Comparison of ENCODE assay signal across 12 cellular contexts in the genomic region with DNA sequence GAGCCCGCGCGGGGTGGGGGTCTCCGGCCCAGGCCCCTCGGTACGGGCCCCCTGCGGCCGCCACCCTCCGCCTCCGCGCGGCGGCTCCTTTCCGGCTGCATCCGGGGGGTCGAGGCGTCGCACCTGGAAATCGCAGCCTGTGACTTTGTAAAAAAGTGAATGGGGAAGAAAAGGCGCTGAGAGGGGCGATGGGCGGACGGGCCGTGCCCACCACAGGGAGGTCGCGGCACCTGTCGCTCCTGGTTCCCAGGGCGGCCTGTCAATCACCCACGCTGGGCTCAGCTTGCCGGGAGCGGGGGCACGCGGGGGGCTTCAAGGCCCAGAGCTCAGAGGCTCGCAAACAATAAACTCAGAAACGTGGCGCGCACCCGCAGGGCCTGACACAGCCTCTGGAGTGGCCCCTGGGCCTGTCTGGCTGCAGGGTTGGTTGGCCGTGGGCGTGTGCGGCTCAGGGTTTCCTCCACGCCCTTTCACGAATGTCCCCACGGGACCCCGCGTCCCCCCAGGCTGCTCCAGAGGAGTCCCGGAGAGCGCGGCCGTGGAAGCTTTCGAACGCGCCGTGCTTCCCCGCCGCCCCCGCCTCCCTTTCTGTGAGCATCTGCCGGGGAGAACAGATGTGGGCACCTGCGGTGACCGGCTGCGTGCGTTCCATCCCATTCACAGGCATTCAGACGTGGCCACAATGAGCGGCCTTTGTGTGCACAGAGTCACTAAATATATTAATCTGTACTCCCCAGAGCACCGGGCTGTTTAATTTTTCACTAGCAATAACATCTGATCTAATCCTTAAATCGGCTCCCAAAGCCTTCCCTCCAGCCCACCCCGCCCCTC. TPM values are rescaled to one million over a fixed set of nuclear protein-coding genes. Genes with fewer than 3 reads are reported as not detected.
A peak's percentile ranks its signal among the peaks of the same experiment; 100 is the strongest.
DNase-seq lines count a peak whose midpoint lies in the region; ATAC-seq and TF ChIP-seq lines count a peak whose summit lies in the region.
"Had no signal": no experiment of that assay in that cellular context is flagged by ENCODE, and none has a peak within 500 bp of the region (broad histone marks: within the 10 kb centered on the region; RNA-seq: fewer than 3 reads in every experiment).

No MANE protein-coding gene starts in this region.

- peak overlapping the region; percentile 89 to 95 (median 94) for H3K4me2 ChIP-seq in BLaER1 treated with 17β-estradiol and CSF1 and Interleukin-3, amounts not matched to agents 10 nM and 100 nM

- peak; percentile 30 for ATAC-seq in HG02678 (IDR thresholded peaks at IDR 0.05; ENCODE audit: unreplicated experiment)
- no peak for ATAC-seq in naive thymus-derived CD4-positive, alpha-beta T cell
- no peak for ATAC-seq in HG02759 (IDR thresholded peaks at IDR 0.05; ENCODE audit: unreplicated experiment)
- no peak for ATAC-seq in HG03432 (IDR thresholded peaks at IDR 0.05; ENCODE audit: unreplicated experiment)

- peaks cover 20 to 23% (median 21%) of the 10 kb centered on the region in 11 experiments for H3K9me3 ChIP-seq in BLaER1 treated with 17β-estradiol and CSF1 and Interleukin-3, amounts not matched to agents 10 nM and 100 nM (replicated peaks in 1 of 11)
- no peaks in the 10 kb centered on the region for H3K9me3 ChIP-seq in naive thymus-derived CD4-positive, alpha-beta T cell (ENCODE audit: control insufficient read depth in 2 of 3, low read length in 3 of 3)

- H3K4me1 ChIP-seq in BLaER1 treated with 17β-estradiol and CSF1 and Interleukin-3, amounts not matched to agents 10 nM and 100 nM = peaks cover 24 to 57% (median 32%) of the 10 kb centered on the region in 10 experiments
- H3K4me1 ChIP-seq in naive thymus-derived CD4-positive, alpha-beta T cell (ENCODE audit: control insufficient read depth in 2 of 2, insufficient read depth in 2 of 2, low read length in 2 of 2) = peaks cover 8 to 41% of the 10 kb centered on the region in 2 donors

- peak overlapping the region in 3 of 5 experiments; percentile 70 to 80 (median 72) for H3K27ac Mint-ChIP-seq in brain
- H3K27ac Mint-ChIP-seq in naive thymus-derived CD4-positive, alpha-beta T cell = peak overlapping the region in 1 of 9 donors; percentile 13
- H3K27ac Mint-ChIP-seq: activated B cell treated with CpG ODN at 0.5 μM for 24 hours had no signal

- H3K4me3 Mint-ChIP-seq in brain = peak overlapping the region; percentile 58 to 76 (median 67)
- H3K4me3 Mint-ChIP-seq in naive thymus-derived CD4-positive, alpha-beta T cell = peak overlapping the region in 8 of 10 donors; percentile 21 to 68 (median 34)

- peaks cover 0 to 65% (median 53%) of the 10 kb centered on the region in 11 experiments; a peak in 19 of 22 replicates for H4K20me1 ChIP-seq in BLaER1 treated with 17β-estradiol and CSF1 and Interleukin-3, amounts not matched to agents 10 nM and 100 nM

- peaks cover 0 to 5% (median 0%) of the 10 kb centered on the region in 11 experiments; a peak in 1 of 22 replicates for H3K36me3 ChIP-seq in BLaER1 treated with 17β-estradiol and CSF1 and Interleukin-3, amounts not matched to agents 10 nM and 100 nM
- no peaks in the 10 kb centered on the region for H3K36me3 ChIP-seq in naive thymus-derived CD4-positive, alpha-beta T cell (ENCODE audit: control insufficient read depth in 2 of 3, insufficient read depth in 3 of 3, low read length in 3 of 3)

- peak overlapping the region in 3 of 11 experiments; percentile 21 to 30 (median 29); a peak in 2 of 22 replicates for H3K9ac ChIP-seq in BLaER1 treated with 17β-estradiol and CSF1 and Interleukin-3, amounts not matched to agents 10 nM and 100 nM

- intact Hi-C loops in naive thymus-derived CD4-positive, alpha-beta T cell (cut with micrococcal nuclease) = loop anchor here in 1 of 2 donors (10.0 kb wide), 1 partner anchor 218 kb away; no protein-coding TSS in a partner anchor

- peaks cover 16% of the 10 kb centered on the region for H3K36me3 Mint-ChIP-seq in brain
- H3K36me3 Mint-ChIP-seq in naive thymus-derived CD4-positive, alpha-beta T cell = peaks cover 4 to 7% (median 6%) of the 10 kb centered on the region in 5 donors

- peaks cover 83 to 99% (median 90%) of the 10 kb centered on the region in 11 experiments for H3K27me3 ChIP-seq in BLaER1 treated with 17β-estradiol and CSF1 and Interleukin-3, amounts not matched to agents 10 nM and 100 nM
- peaks cover 4 to 9% of the 10 kb centered on the region in 2 donors for H3K27me3 ChIP-seq in naive thymus-derived CD4-positive, alpha-beta T cell (ENCODE audit: control insufficient read depth in 2 of 2, insufficient read depth in 2 of 2, low read length in 2 of 2)

- H3K27me3 Mint-ChIP-seq in brain = peaks cover 19% of the 10 kb centered on the region
- peaks cover 23 to 84% (median 62%) of the 10 kb centered on the region in 5 donors for H3K27me3 Mint-ChIP-seq in naive thymus-derived CD4-positive, alpha-beta T cell

- H3K27ac ChIP-seq in BLaER1 treated with 17β-estradiol and CSF1 and Interleukin-3, amounts not matched to agents 10 nM and 100 nM = no peak overlapping the region
- no peak overlapping the region for H3K27ac ChIP-seq in naive thymus-derived CD4-positive, alpha-beta T cell (ENCODE audit: low read depth, low read length)

- peak in 1 of 9 donors; percentile 8 for DNase-seq in naive thymus-derived CD4-positive, alpha-beta T cell
- no peak for DNase-seq in SIG-M5 (lab: John Stamatoyannopoulos, UW)
- no peak for DNase-seq in HCEC 1CT
- DNase-seq: activated B cell treated with CpG ODN at 0.5 μM for 24 hours, DND-41, KG1, mesendoderm had no signal

- TF ChIP-seq CTCF in brain (conservative IDR thresholded peaks at IDR 0.05) = peak in 1 of 2 experiments; percentile 27

- peaks cover 53% of the 10 kb centered on the region for H3K4me1 Mint-ChIP-seq in brain
- H3K4me1 Mint-ChIP-seq in naive thymus-derived CD4-positive, alpha-beta T cell = peaks cover 8 to 42% (median 30%) of the 10 kb centered on the region in 7 donors

- POLR2A ChIA-PET in naive thymus-derived CD4-positive, alpha-beta T cell (lab: Charles Lee) = interaction anchor here (1.2 kb wide), 1 partner anchor 10 kb away, joined by 5 read pairs; the partner anchor contains the start of gene FAM120B

- H3K4me3 ChIP-seq in BLaER1 treated with 17β-estradiol and CSF1 and Interleukin-3, amounts not matched to agents 10 nM and 100 nM = peak overlapping the region; percentile 43 to 71 (median 58)
- H3K4me3 ChIP-seq in naive thymus-derived CD4-positive, alpha-beta T cell (ENCODE audit: low read length) = no peak overlapping the region

- H3K9me3 Mint-ChIP-seq in brain = peaks cover 9 to 20% (median 14%) of the 10 kb centered on the region in 5 experiments
- H3K9me3 Mint-ChIP-seq in naive thymus-derived CD4-positive, alpha-beta T cell = peaks cover 1 to 8% (median 5%) of the 10 kb centered on the region in 11 donors

- CTCF ChIA-PET in naive thymus-derived CD4-positive, alpha-beta T cell (lab: Charles Lee) = interaction anchor here (1.0 kb wide), 1 partner anchor 349 kb away, joined by 3 read pairs; no protein-coding TSS in a partner anchor

RNA-seq across cellular contexts. Expression of gene DLL1, which starts 6.1 kb away (rescaled TPM):
- 22.0 TPM for polyA plus RNA-seq in brain (ENCODE audit: insufficient read depth, low read depth, low replicate concordance)
- 10 to 100 TPM in 1 of 5 experiments, 1 to 10 TPM in 3, under 1 TPM in 1; 0.19 to 12.9 (median 4.5) TPM for total RNA-seq in naive thymus-derived CD4-positive, alpha-beta T cell
- under 1 TPM; 0.54 to 0.60 TPM for polyA plus RNA-seq in naive thymus-derived CD4-positive, alpha-beta T cell

RNA-seq across cellular contexts. Expression of gene FAM120B, which starts 9.6 kb away (rescaled TPM):
- polyA plus RNA-seq in brain (ENCODE audit: insufficient read depth, low read depth, low replicate concordance) = 22.2 TPM
- total RNA-seq in naive thymus-derived CD4-positive, alpha-beta T cell = 10 to 100 TPM; 27.2 to 53.4 (median 35.5) TPM
- polyA plus RNA-seq in naive thymus-derived CD4-positive, alpha-beta T cell = 10 to 100 TPM; 31.0 to 49.3 TPM

Comparison
In these comparisons a context has a peak if more than half of its experiments do, and no peak if none do; other contexts are left out.
1. RNA of gene DLL1, which starts 6.1 kb away (polyA plus RNA-seq): 22.0 TPM in brain (single experiment); 0.54 to 0.60 TPM in naive thymus-derived CD4-positive, alpha-beta T cell; every median in the first group is over 10 times any median in the second.